In genomic region chr19:16889883-16890460, GRCh38 we compare ENCODE assay signal across 1 cellular context.
TF ChIP-seq lines count a peak whose summit lies in the region.

No MANE protein-coding gene starts in this region.

TF ChIP-seq in K562, 482 proteins besides CTCF, POLR2A, EP300 and RAD21 (continued from another document and continues in another):
- peak; percentile 86 for TF ChIP-seq STAT6 (CRISPR knock-in tag; IDR thresholded peaks at IDR 0.05)
- TF ChIP-seq CHD2 (IDR thresholded peaks at IDR 0.05; ENCODE audit: low read depth, low read length), result 0 out of 2 replicates have a peak, but pooled peaks have one; percentile 1
- 0 out of 2 replicates have a peak, but pooled peaks have one; percentile 46 for TF ChIP-seq ZNF507 (tag; conservative IDR thresholded peaks at IDR 0.05)
- no peak for TF ChIP-seq SAFB2 (IDR thresholded peaks at IDR 0.05; ENCODE audit: borderline replicate concordance, low read depth, low read length, severe bottlenecking)
- no peak for TF ChIP-seq CLOCK (CRISPR knock-in tag; IDR thresholded peaks at IDR 0.05; ENCODE audit: borderline replicate concordance)
- peak; percentile 64 to 69 for TF ChIP-seq E2F6 (IDR thresholded peaks at IDR 0.05; ENCODE audit: borderline replicate concordance in 1 of 2, extremely low read depth in 1 of 2, insufficient read depth in 1 of 2, insufficient read length in 1 of 2, low read depth in 1 of 2, low read length in 1 of 2, poor library complexity in 1 of 2, severe bottlenecking in 1 of 2)
- no peak for TF ChIP-seq ZNF699 (CRISPR knock-in tag; IDR thresholded peaks at IDR 0.05; ENCODE audit: insufficient replicate concordance)
- TF ChIP-seq DIDO1 (tag; IDR thresholded peaks at IDR 0.05; ENCODE audit: low read depth), result no peak
- no peak for TF ChIP-seq CHD4 (IDR thresholded peaks at IDR 0.05; ENCODE audit: insufficient read depth, insufficient replicate concordance, low read depth, low read length, poor library complexity, severe bottlenecking)
- no peak; the same call in 1 of the 2 replicates for TF ChIP-seq MED1 (CRISPR knock-in tag; IDR thresholded peaks at IDR 0.05; ENCODE audit: borderline replicate concordance)
- peak in 1 of 2 experiments; percentile 46; a peak in 3 of 4 replicates for TF ChIP-seq NRF1 (conservative IDR thresholded peaks at IDR 0.05 in 1 of 2, IDR thresholded peaks at IDR 0.05 in 1 of 2)
- TF ChIP-seq SOX6 (IDR thresholded peaks at IDR 0.05), result no peak
- no peak; the same call in 1 of the 2 replicates for TF ChIP-seq E2F4 (CRISPR knock-in tag; IDR thresholded peaks at IDR 0.05; ENCODE audit: low read depth)
- TF ChIP-seq MEF2D (tag; conservative IDR thresholded peaks at IDR 0.05; ENCODE audit: low read depth), result no peak
- no peak for TF ChIP-seq FOSL1 (tag; conservative IDR thresholded peaks at IDR 0.05)
- TF ChIP-seq SPI1 (IDR thresholded peaks at IDR 0.05; ENCODE audit: borderline replicate concordance, low read depth, low read length), result no peak
- TF ChIP-seq ZNF280B (CRISPR knock-in tag; IDR thresholded peaks at IDR 0.05), result no peak
- TF ChIP-seq SMAD4 (CRISPR knock-in tag; conservative IDR thresholded peaks at IDR 0.05), result peak; percentile 93
- TF ChIP-seq ZNF639 (CRISPR knock-in tag; conservative IDR thresholded peaks at IDR 0.05 in 1 of 2, IDR thresholded peaks at IDR 0.05 in 1 of 2), result peak in 1 of 2 experiments; percentile 68; a peak in 2 of 4 replicates
- TF ChIP-seq NFATC3 (IDR thresholded peaks at IDR 0.05), result no peak
- TF ChIP-seq ZNF174 (CRISPR knock-in tag; IDR thresholded peaks at IDR 0.05), result no peak
- TF ChIP-seq ZBTB12 (CRISPR knock-in tag; IDR thresholded peaks at IDR 0.05), result peak; percentile 41; the same call in 1 of the 2 replicates
- TF ChIP-seq PKNOX1 (IDR thresholded peaks at IDR 0.05), result no peak
- TF ChIP-seq HOXB6 (CRISPR knock-in tag; IDR thresholded peaks at IDR 0.05; ENCODE audit: borderline replicate concordance), result no peak; the same call in 1 of the 2 replicates
- no peak for TF ChIP-seq MBD2 (IDR thresholded peaks at IDR 0.05; ENCODE audit: borderline replicate concordance, low read depth)
- peak; percentile 48; the same call in 1 of the 2 replicates for TF ChIP-seq ZC3H4 (CRISPR knock-in tag; IDR thresholded peaks at IDR 0.05; ENCODE audit: borderline replicate concordance)
- TF ChIP-seq SMARCC2 (IDR thresholded peaks at IDR 0.05; ENCODE audit: low read depth), result no peak
- no peak for TF ChIP-seq ELK3 (CRISPR knock-in tag; IDR thresholded peaks at IDR 0.05)
- TF ChIP-seq ZNF232 (CRISPR knock-in tag; IDR thresholded peaks at IDR 0.05), result peak; percentile 85; the same call in 1 of the 2 replicates
- TF ChIP-seq E4F1 (CRISPR knock-in tag; IDR thresholded peaks at IDR 0.05; ENCODE audit: borderline replicate concordance), result no peak
- no peak for TF ChIP-seq ZNF140 (CRISPR knock-in tag; IDR thresholded peaks at IDR 0.05)
- no peak for TF ChIP-seq AFF1 (IDR thresholded peaks at IDR 0.05; ENCODE audit: low read depth in 1 of 2, partially characterized antibody in 2 of 2)
